ENCODE assay signal across 1 cellular context in genomic region chr13:112587767-112588489, GRCh38.
TF ChIP-seq lines count a peak whose summit lies in the region.

Gene TUBGCP3, minus strand, starts transcription at chr13:112588153. Its CDS starts 173 bp downstream, at chr13:112587980.

TF ChIP-seq in HepG2, 621 proteins besides CTCF, POLR2A, EP300 and RAD21 (continued from another document and continues in another):
- TF ChIP-seq KIAA2018 (CRISPR knock-in tag; IDR thresholded peaks at IDR 0.05; ENCODE audit: borderline replicate concordance), result peak; percentile 78; the same call in 1 of the 2 replicates
- TF ChIP-seq SAFB2 (CRISPR knock-in tag; IDR thresholded peaks at IDR 0.05; ENCODE audit: borderline replicate concordance, low read depth), result peak; percentile 95
- 0 out of 2 replicates have a peak, but pooled peaks have one; percentile 46 for TF ChIP-seq STAT6 (CRISPR knock-in tag; IDR thresholded peaks at IDR 0.05; ENCODE audit: borderline replicate concordance)
- peak; percentile 97 for TF ChIP-seq ZNF230 (CRISPR knock-in tag; IDR thresholded peaks at IDR 0.05)
- no peak for TF ChIP-seq ATF1 (CRISPR knock-in tag; IDR thresholded peaks at IDR 0.05)
- TF ChIP-seq ZNF382 (CRISPR knock-in tag; IDR thresholded peaks at IDR 0.05; ENCODE audit: borderline replicate concordance), result no peak
- 0 out of 2 replicates have a peak, but pooled peaks have one; percentile 38 for TF ChIP-seq ZC3H4 (CRISPR knock-in tag; IDR thresholded peaks at IDR 0.05; ENCODE audit: borderline replicate concordance)
- no peak for TF ChIP-seq ZKSCAN1 (IDR thresholded peaks at IDR 0.05; ENCODE audit: low read length)
- TF ChIP-seq ZNF772 (CRISPR knock-in tag; IDR thresholded peaks at IDR 0.05), result peak; percentile 92
- TF ChIP-seq ZBTB10 (CRISPR knock-in tag; IDR thresholded peaks at IDR 0.05; ENCODE audit: borderline replicate concordance), result peak; percentile 86; the same call in 1 of the 2 replicates
- TF ChIP-seq SOX5 (CRISPR knock-in tag; IDR thresholded peaks at IDR 0.05; ENCODE audit: borderline replicate concordance), result 0 out of 2 replicates have a peak, but pooled peaks have one; percentile 40
- TF ChIP-seq NFAT5 (CRISPR knock-in tag; IDR thresholded peaks at IDR 0.05), result peak; percentile 95
- TF ChIP-seq ATRX (CRISPR knock-in tag; IDR thresholded peaks at IDR 0.05; ENCODE audit: borderline replicate concordance), result no peak
- no peak; the same call in 1 of the 2 replicates for TF ChIP-seq ZIK1 (CRISPR knock-in tag; IDR thresholded peaks at IDR 0.05; ENCODE audit: borderline replicate concordance, low read depth)
- TF ChIP-seq ZNF780A (CRISPR knock-in tag; IDR thresholded peaks at IDR 0.05), result peak; percentile 97
- peak; percentile 60; the same call in 1 of the 2 replicates for TF ChIP-seq NR1H2 (CRISPR knock-in tag; IDR thresholded peaks at IDR 0.05; ENCODE audit: borderline replicate concordance, low read depth)
- TF ChIP-seq ZNF12 (CRISPR knock-in tag; IDR thresholded peaks at IDR 0.05), result peak; percentile 83
- TF ChIP-seq KLF13 (CRISPR knock-in tag; IDR thresholded peaks at IDR 0.05), result 0 out of 2 replicates have a peak, but pooled peaks have one; percentile 85
- no peak for TF ChIP-seq MBD4 (IDR thresholded peaks at IDR 0.05; ENCODE audit: borderline replicate concordance, low read length)
- TF ChIP-seq HMGXB4 (CRISPR knock-in tag; IDR thresholded peaks at IDR 0.05; ENCODE audit: borderline replicate concordance in 1 of 2, low read depth in 1 of 2), result peak; percentile 83 to 95; a peak in 2 of 4 replicates
- peak; percentile 96 for TF ChIP-seq ZNF552 (CRISPR knock-in tag; IDR thresholded peaks at IDR 0.05; ENCODE audit: borderline replicate concordance)
- TF ChIP-seq ZNF543 (CRISPR knock-in tag; IDR thresholded peaks at IDR 0.05), result peak; percentile 93
- peak; percentile 63 for TF ChIP-seq POLR2AphosphoS5 (IDR thresholded peaks at IDR 0.05; ENCODE audit: low read depth, low read length)
- peak; percentile 85; the same call in 1 of the 2 replicates for TF ChIP-seq KLF15 (CRISPR knock-in tag; IDR thresholded peaks at IDR 0.05; ENCODE audit: borderline replicate concordance)
- TF ChIP-seq ZFP36L2 (CRISPR knock-in tag; IDR thresholded peaks at IDR 0.05), result no peak; the same call in 1 of the 2 replicates
- no peak for TF ChIP-seq GLMP (CRISPR knock-in tag; IDR thresholded peaks at IDR 0.05; ENCODE audit: borderline replicate concordance)
- TF ChIP-seq ZNF562 (CRISPR knock-in tag; IDR thresholded peaks at IDR 0.05; ENCODE audit: borderline replicate concordance), result peak; percentile 85
- TF ChIP-seq CSRNP1 (CRISPR knock-in tag; IDR thresholded peaks at IDR 0.05), result peak; percentile 84; the same call in 1 of the 2 replicates
- no peak for TF ChIP-seq FOXP1 (IDR thresholded peaks at IDR 0.05)
- no peak for TF ChIP-seq FOXP1 (CRISPR knock-in tag; IDR thresholded peaks at IDR 0.05)
- peak; percentile 96 for TF ChIP-seq ZNF564 (CRISPR knock-in tag; IDR thresholded peaks at IDR 0.05)
- TF ChIP-seq ZNF883 (CRISPR knock-in tag; IDR thresholded peaks at IDR 0.05; ENCODE audit: not compliant biosample characterization), result peak; percentile 95
